Comparison of ENCODE assay signal across 1 cellular context in the genomic region with DNA sequence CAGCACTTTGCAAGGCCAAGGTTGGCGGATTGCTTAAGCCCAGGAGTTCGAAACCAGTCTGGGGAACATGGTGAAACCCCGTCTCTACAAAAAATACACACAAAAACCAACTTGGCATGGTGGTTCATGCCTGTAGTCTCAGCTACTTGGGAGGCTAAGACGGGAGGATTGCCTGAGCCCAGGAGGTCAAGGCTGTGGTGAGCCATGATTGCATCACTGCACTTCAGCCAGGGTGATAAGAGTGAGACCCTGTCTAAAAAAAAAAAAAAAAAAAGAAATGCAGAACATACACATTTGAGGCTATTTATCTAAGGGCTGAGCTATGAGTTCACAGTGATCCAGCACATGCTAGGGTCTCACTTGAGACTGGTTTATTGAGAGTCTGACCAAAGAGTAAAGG.
TF ChIP-seq lines count a peak whose summit lies in the region.

No MANE protein-coding gene starts in this region.

TF ChIP-seq in K562, 482 proteins besides CTCF, POLR2A, EP300 and RAD21 (continued from another document and continues in another):
- TF ChIP-seq, protein P1, sequence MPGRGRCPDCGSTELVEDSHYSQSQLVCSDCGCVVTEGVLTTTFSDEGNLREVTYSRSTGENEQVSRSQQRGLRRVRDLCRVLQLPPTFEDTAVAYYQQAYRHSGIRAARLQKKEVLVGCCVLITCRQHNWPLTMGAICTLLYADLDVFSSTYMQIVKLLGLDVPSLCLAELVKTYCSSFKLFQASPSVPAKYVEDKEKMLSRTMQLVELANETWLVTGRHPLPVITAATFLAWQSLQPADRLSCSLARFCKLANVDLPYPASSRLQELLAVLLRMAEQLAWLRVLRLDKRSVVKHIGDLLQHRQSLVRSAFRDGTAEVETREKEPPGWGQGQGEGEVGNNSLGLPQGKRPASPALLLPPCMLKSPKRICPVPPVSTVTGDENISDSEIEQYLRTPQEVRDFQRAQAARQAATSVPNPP (IDR thresholded peaks at IDR 0.05; ENCODE audit: borderline replicate concordance, insufficient read depth, insufficient read length) = no peak
- TF ChIP-seq ZNF140 (CRISPR knock-in tag; IDR thresholded peaks at IDR 0.05) (no peak), HNRNPL (IDR thresholded peaks at IDR 0.05; ENCODE audit: low read depth, low read length) (no peak), TRIM24 (IDR thresholded peaks at IDR 0.05) (peak; percentile 45 to 57; a peak in 2 of 4 replicates), DPF2 (IDR thresholded peaks at IDR 0.05) (0 out of 2 replicates have a peak, but pooled peaks have one; percentile 19), BCOR (IDR thresholded peaks at IDR 0.05) (peak; percentile 49; the same call in 1 of the 2 replicates), ZNF239 (CRISPR knock-in tag; IDR thresholded peaks at IDR 0.05) (no peak), SRSF7 (optimal IDR thresholded peaks at IDR 0.05; ENCODE audit: low read depth, low read length) (no peak), HEY1 (CRISPR knock-in tag; IDR thresholded peaks at IDR 0.05; ENCODE audit: borderline replicate concordance) (no peak), SMAD4 (CRISPR knock-in tag; conservative IDR thresholded peaks at IDR 0.05) (0 out of 2 replicates have a peak, but pooled peaks have one; percentile 31), RFX5 (IDR thresholded peaks at IDR 0.05; ENCODE audit: low read depth, low read length) (no peak), ZNF384 (IDR thresholded peaks at IDR 0.05; ENCODE audit: low read depth, low read length) (peak; percentile 77), RBBP5 (IDR thresholded peaks at IDR 0.05; ENCODE audit: borderline replicate concordance, insufficient read depth, low read length, poor library complexity, severe bottlenecking) (no peak), ZNF57 (CRISPR knock-in tag; IDR thresholded peaks at IDR 0.05) (no peak), ZBED1 (IDR thresholded peaks at IDR 0.05) (no peak), SMARCA5 (IDR thresholded peaks at IDR 0.05) (peak; percentile 50; the same call in 1 of the 2 replicates), TAF1 (IDR thresholded peaks at IDR 0.05; ENCODE audit: control insufficient read depth, extremely low read depth, insufficient read depth, low read length, severe bottlenecking) (no peak), ZNF408 (CRISPR knock-in tag; IDR thresholded peaks at IDR 0.05; ENCODE audit: low read depth) (no peak), EHMT2 (IDR thresholded peaks at IDR 0.05) (no peak), ZNF778 (CRISPR knock-in tag; IDR thresholded peaks at IDR 0.05) (no peak), ZNF134 (CRISPR knock-in tag; conservative IDR thresholded peaks at IDR 0.05) (no peak), NFRKB (IDR thresholded peaks at IDR 0.05; ENCODE audit: low read depth) (no peak), MEF2A (IDR thresholded peaks at IDR 0.05; ENCODE audit: control insufficient read depth, low read depth, low read length) (no peak), ARID1B (IDR thresholded peaks at IDR 0.05) (peak; percentile 13; the same call in 1 of the 2 replicates), POLR3A (IDR thresholded peaks at IDR 0.05; ENCODE audit: borderline replicate concordance, extremely low read depth, insufficient read depth, insufficient read length) (no peak), RBM25 (IDR thresholded peaks at IDR 0.05; ENCODE audit: low read depth, low read length, severe bottlenecking) (peak; percentile 5)
- TF ChIP-seq, protein P2, sequence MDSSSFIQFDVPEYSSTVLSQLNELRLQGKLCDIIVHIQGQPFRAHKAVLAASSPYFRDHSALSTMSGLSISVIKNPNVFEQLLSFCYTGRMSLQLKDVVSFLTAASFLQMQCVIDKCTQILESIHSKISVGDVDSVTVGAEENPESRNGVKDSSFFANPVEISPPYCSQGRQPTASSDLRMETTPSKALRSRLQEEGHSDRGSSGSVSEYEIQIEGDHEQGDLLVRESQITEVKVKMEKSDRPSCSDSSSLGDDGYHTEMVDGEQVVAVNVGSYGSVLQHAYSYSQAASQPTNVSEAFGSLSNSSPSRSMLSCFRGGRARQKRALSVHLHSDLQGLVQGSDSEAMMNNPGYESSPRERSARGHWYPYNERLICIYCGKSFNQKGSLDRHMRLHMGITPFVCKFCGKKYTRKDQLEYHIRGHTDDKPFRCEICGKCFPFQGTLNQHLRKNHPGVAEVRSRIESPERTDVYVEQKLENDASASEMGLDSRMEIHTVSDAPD (CRISPR knock-in tag; IDR thresholded peaks at IDR 0.05) = no peak
- TF ChIP-seq, protein P3, sequence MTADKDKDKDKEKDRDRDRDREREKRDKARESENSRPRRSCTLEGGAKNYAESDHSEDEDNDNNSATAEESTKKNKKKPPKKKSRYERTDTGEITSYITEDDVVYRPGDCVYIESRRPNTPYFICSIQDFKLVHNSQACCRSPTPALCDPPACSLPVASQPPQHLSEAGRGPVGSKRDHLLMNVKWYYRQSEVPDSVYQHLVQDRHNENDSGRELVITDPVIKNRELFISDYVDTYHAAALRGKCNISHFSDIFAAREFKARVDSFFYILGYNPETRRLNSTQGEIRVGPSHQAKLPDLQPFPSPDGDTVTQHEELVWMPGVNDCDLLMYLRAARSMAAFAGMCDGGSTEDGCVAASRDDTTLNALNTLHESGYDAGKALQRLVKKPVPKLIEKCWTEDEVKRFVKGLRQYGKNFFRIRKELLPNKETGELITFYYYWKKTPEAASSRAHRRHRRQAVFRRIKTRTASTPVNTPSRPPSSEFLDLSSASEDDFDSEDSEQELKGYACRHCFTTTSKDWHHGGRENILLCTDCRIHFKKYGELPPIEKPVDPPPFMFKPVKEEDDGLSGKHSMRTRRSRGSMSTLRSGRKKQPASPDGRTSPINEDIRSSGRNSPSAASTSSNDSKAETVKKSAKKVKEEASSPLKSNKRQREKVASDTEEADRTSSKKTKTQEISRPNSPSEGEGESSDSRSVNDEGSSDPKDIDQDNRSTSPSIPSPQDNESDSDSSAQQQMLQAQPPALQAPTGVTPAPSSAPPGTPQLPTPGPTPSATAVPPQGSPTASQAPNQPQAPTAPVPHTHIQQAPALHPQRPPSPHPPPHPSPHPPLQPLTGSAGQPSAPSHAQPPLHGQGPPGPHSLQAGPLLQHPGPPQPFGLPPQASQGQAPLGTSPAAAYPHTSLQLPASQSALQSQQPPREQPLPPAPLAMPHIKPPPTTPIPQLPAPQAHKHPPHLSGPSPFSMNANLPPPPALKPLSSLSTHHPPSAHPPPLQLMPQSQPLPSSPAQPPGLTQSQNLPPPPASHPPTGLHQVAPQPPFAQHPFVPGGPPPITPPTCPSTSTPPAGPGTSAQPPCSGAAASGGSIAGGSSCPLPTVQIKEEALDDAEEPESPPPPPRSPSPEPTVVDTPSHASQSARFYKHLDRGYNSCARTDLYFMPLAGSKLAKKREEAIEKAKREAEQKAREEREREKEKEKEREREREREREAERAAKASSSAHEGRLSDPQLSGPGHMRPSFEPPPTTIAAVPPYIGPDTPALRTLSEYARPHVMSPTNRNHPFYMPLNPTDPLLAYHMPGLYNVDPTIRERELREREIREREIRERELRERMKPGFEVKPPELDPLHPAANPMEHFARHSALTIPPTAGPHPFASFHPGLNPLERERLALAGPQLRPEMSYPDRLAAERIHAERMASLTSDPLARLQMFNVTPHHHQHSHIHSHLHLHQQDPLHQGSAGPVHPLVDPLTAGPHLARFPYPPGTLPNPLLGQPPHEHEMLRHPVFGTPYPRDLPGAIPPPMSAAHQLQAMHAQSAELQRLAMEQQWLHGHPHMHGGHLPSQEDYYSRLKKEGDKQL (CRISPR knock-in tag; IDR thresholded peaks at IDR 0.05; ENCODE audit: borderline replicate concordance) = no peak
- TF ChIP-seq, protein P4, sequence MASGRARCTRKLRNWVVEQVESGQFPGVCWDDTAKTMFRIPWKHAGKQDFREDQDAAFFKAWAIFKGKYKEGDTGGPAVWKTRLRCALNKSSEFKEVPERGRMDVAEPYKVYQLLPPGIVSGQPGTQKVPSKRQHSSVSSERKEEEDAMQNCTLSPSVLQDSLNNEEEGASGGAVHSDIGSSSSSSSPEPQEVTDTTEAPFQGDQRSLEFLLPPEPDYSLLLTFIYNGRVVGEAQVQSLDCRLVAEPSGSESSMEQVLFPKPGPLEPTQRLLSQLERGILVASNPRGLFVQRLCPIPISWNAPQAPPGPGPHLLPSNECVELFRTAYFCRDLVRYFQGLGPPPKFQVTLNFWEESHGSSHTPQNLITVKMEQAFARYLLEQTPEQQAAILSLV (tag; IDR thresholded peaks at IDR 0.05) = no peak
- TF ChIP-seq, protein P5, sequence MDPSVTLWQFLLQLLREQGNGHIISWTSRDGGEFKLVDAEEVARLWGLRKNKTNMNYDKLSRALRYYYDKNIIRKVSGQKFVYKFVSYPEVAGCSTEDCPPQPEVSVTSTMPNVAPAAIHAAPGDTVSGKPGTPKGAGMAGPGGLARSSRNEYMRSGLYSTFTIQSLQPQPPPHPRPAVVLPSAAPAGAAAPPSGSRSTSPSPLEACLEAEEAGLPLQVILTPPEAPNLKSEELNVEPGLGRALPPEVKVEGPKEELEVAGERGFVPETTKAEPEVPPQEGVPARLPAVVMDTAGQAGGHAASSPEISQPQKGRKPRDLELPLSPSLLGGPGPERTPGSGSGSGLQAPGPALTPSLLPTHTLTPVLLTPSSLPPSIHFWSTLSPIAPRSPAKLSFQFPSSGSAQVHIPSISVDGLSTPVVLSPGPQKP (CRISPR knock-in tag; IDR thresholded peaks at IDR 0.05) = no peak
- TF ChIP-seq, protein P6, sequence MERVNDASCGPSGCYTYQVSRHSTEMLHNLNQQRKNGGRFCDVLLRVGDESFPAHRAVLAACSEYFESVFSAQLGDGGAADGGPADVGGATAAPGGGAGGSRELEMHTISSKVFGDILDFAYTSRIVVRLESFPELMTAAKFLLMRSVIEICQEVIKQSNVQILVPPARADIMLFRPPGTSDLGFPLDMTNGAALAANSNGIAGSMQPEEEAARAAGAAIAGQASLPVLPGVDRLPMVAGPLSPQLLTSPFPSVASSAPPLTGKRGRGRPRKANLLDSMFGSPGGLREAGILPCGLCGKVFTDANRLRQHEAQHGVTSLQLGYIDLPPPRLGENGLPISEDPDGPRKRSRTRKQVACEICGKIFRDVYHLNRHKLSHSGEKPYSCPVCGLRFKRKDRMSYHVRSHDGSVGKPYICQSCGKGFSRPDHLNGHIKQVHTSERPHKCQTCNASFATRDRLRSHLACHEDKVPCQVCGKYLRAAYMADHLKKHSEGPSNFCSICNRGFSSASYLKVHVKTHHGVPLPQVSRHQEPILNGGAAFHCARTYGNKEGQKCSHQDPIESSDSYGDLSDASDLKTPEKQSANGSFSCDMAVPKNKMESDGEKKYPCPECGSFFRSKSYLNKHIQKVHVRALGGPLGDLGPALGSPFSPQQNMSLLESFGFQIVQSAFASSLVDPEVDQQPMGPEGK (CRISPR knock-in tag; IDR thresholded peaks at IDR 0.05; ENCODE audit: borderline replicate concordance) = no peak
- TF ChIP-seq, protein P7, sequence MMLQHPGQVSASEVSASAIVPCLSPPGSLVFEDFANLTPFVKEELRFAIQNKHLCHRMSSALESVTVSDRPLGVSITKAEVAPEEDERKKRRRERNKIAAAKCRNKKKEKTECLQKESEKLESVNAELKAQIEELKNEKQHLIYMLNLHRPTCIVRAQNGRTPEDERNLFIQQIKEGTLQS (IDR thresholded peaks at IDR 0.05) = peak; percentile 91
- TF ChIP-seq, protein P7 (CRISPR knock-in tag; conservative IDR thresholded peaks at IDR 0.05) = no peak
- TF ChIP-seq, protein P8, sequence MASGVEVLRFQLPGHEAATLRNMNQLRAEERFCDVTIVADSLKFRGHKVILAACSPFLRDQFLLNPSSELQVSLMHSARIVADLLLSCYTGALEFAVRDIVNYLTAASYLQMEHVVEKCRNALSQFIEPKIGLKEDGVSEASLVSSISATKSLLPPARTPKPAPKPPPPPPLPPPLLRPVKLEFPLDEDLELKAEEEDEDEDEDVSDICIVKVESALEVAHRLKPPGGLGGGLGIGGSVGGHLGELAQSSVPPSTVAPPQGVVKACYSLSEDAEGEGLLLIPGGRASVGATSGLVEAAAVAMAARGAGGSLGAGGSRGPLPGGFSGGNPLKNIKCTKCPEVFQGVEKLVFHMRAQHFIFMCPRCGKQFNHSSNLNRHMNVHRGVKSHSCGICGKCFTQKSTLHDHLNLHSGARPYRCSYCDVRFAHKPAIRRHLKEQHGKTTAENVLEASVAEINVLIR (CRISPR knock-in tag; IDR thresholded peaks at IDR 0.05) = no peak
- TF ChIP-seq, protein P9, sequence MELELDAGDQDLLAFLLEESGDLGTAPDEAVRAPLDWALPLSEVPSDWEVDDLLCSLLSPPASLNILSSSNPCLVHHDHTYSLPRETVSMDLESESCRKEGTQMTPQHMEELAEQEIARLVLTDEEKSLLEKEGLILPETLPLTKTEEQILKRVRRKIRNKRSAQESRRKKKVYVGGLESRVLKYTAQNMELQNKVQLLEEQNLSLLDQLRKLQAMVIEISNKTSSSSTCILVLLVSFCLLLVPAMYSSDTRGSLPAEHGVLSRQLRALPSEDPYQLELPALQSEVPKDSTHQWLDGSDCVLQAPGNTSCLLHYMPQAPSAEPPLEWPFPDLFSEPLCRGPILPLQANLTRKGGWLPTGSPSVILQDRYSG (tag; conservative IDR thresholded peaks at IDR 0.05; ENCODE audit: low read depth) = no peak
- TF ChIP-seq, protein P10, sequence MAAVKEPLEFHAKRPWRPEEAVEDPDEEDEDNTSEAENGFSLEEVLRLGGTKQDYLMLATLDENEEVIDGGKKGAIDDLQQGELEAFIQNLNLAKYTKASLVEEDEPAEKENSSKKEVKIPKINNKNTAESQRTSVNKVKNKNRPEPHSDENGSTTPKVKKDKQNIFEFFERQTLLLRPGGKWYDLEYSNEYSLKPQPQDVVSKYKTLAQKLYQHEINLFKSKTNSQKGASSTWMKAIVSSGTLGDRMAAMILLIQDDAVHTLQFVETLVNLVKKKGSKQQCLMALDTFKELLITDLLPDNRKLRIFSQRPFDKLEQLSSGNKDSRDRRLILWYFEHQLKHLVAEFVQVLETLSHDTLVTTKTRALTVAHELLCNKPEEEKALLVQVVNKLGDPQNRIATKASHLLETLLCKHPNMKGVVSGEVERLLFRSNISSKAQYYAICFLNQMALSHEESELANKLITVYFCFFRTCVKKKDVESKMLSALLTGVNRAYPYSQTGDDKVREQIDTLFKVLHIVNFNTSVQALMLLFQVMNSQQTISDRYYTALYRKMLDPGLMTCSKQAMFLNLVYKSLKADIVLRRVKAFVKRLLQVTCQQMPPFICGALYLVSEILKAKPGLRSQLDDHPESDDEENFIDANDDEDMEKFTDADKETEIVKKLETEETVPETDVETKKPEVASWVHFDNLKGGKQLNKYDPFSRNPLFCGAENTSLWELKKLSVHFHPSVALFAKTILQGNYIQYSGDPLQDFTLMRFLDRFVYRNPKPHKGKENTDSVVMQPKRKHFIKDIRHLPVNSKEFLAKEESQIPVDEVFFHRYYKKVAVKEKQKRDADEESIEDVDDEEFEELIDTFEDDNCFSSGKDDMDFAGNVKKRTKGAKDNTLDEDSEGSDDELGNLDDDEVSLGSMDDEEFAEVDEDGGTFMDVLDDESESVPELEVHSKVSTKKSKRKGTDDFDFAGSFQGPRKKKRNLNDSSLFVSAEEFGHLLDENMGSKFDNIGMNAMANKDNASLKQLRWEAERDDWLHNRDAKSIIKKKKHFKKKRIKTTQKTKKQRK (IDR thresholded peaks at IDR 0.05; ENCODE audit: borderline replicate concordance, low read depth, low read length) = no peak
- TF ChIP-seq, protein P11, sequence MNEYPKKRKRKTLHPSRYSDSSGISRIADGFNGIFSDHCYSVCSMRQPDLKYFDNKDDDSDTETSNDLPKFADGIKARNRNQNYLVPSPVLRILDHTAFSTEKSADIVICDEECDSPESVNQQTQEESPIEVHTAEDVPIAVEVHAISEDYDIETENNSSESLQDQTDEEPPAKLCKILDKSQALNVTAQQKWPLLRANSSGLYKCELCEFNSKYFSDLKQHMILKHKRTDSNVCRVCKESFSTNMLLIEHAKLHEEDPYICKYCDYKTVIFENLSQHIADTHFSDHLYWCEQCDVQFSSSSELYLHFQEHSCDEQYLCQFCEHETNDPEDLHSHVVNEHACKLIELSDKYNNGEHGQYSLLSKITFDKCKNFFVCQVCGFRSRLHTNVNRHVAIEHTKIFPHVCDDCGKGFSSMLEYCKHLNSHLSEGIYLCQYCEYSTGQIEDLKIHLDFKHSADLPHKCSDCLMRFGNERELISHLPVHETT (CRISPR knock-in tag; conservative IDR thresholded peaks at IDR 0.05 in 1 of 2, IDR thresholded peaks at IDR 0.05 in 1 of 2) = no peak
